ENCODE assay signal across 8 cellular contexts in genomic region chr1:236604218-236605029, GRCh38. TPM values are rescaled to one million over a fixed set of nuclear protein-coding genes. Genes with fewer than 3 reads are reported as not detected.
DNase-seq lines count a peak whose midpoint lies in the region; ATAC-seq and TF ChIP-seq lines count a peak whose summit lies in the region.

Gene HEATR1, minus strand, starts transcription at chr1:236604516. Its CDS starts 421 bp downstream, at chr1:236604095.

- peaks cover 38% of the 10 kb centered on the region for H3K4me1 Mint-ChIP-seq in CD8-positive, alpha-beta T cell (ENCODE audit: low read depth)

- peak within 1 kb of the TSS; percentile 93 for H3K4me3 ChIP-seq in CD8-positive, alpha-beta T cell (ENCODE audit: low read depth, low read length)
- peak within 1 kb of the TSS; percentile 80 for H3K4me3 ChIP-seq in lung

- H3K9me3 ChIP-seq in CD8-positive, alpha-beta T cell (ENCODE audit: low read length): no peaks in the 10 kb centered on the region
- H3K9me3 ChIP-seq in lung (ENCODE audit: control insufficient read depth in 2 of 2, insufficient read depth in 1 of 2, low read length in 1 of 2): no peaks in the 10 kb centered on the region

- ATAC-seq in CD8-positive, alpha-beta T cell: peak; percentile 86
- peak; percentile 98 for ATAC-seq in GM19467 (IDR thresholded peaks at IDR 0.05; ENCODE audit: unreplicated experiment)
- peak; percentile 98 for ATAC-seq in lung (ENCODE audit: insufficient read depth, low FRiP score)

- intact Hi-C loops in CD8-positive, alpha-beta T cell (cut with DNase I, micrococcal nuclease): loop anchor here (1.0 to 10.0 kb wide), 9 partner anchors 80 to 1277 kb away; partner anchors contain the start of genes MTR (in 2 of the 2), ARID4B (in 1 of the 2), ERO1B (in 1 of the 2) and GGPS1 (in 1 of the 2)

- peak within 1 kb of the TSS; percentile 77 for H3K27ac ChIP-seq in CD8-positive, alpha-beta T cell (ENCODE audit: low read depth, low read length)
- H3K27ac ChIP-seq in lung (ENCODE audit: low read depth in 1 of 2, low read length in 1 of 2): peak within 1 kb of the TSS; percentile 85 to 91

- 2% methylated on average over 48 of the region's 48 CpGs for WGBS in lung, 2 donors

- no peaks in the 10 kb centered on the region for H3K36me3 ChIP-seq in CD8-positive, alpha-beta T cell (ENCODE audit: insufficient read depth, low read length)
- no peaks in the 10 kb centered on the region for H3K36me3 ChIP-seq in lung (ENCODE audit: control insufficient read depth in 2 of 2, insufficient read depth in 2 of 2, low read length in 2 of 2)

- H3K9me3 Mint-ChIP-seq in CD8-positive, alpha-beta T cell: no peaks in the 10 kb centered on the region

- POLR2A ChIA-PET in CD8-positive, alpha-beta T cell (lab: Charles Lee): interaction anchor here (0.8 to 1.4 kb wide), 5 partner anchors 190 to 324 kb away, joined by 3 to 8 read pairs (median 3); partner anchors contain the start of genes ERO1B and MTR

- peaks cover 11% of the 10 kb centered on the region for H3K27me3 Mint-ChIP-seq in CD8-positive, alpha-beta T cell (ENCODE audit: low read depth)

- H3K4me1 ChIP-seq in CD8-positive, alpha-beta T cell (ENCODE audit: insufficient read depth, low read length): peaks cover 23% of the 10 kb centered on the region
- H3K4me1 ChIP-seq in lung (ENCODE audit: control insufficient read depth in 2 of 2, insufficient read depth in 2 of 2, low read length in 2 of 2): peaks cover 3% of the 10 kb centered on the region in 2 donors

- H3K36me3 Mint-ChIP-seq in CD8-positive, alpha-beta T cell: peaks cover 45% of the 10 kb centered on the region

- peak; percentile 62 to 89 (median 80) for DNase-seq in CD8-positive, alpha-beta T cell
- peak; percentile 71 for DNase-seq in HS-27A (ENCODE audit: low read depth)
- peak; percentile 5 for DNase-seq in NK-92 (lab: John Stamatoyannopoulos, UW; ENCODE audit: unreplicated experiment)
- peak; percentile 65 to 76 for DNase-seq in activated CD8-positive, alpha-beta memory T cell treated with anti-CD3 and anti-CD28 coated beads for 1 hour (ENCODE audit: extremely low read depth in 1 of 2, low read depth in 1 of 2)
- peak; percentile 65 for DNase-seq in effector CD8-positive, alpha-beta T cell (lab: John Stamatoyannopoulos, UW)
- DNase-seq in lung (ENCODE audit: low spot score): peak; percentile 93
- DNase-seq in stimulated activated CD4-positive, alpha-beta T cell treated with anti-CD3 and anti-CD28 coated beads, TNF-alpha, amount 100 ng/mL, for 4 hours (ENCODE audit: low read depth in 3 of 3): peak; percentile 77 to 82 (median 81)

- H3K27ac Mint-ChIP-seq in CD8-positive, alpha-beta T cell: peak within 1 kb of the TSS; percentile 98

- peak within 1 kb of the TSS; percentile 96 for H3K4me3 Mint-ChIP-seq in CD8-positive, alpha-beta T cell

- CTCF ChIA-PET in CD8-positive, alpha-beta T cell (lab: Charles Lee): interaction anchor here (1.2 kb wide), 1 partner anchor 502 kb away, joined by 3 read pairs; no protein-coding TSS in a partner anchor

- no peaks in the 10 kb centered on the region for H3K27me3 ChIP-seq in CD8-positive, alpha-beta T cell (ENCODE audit: insufficient read depth, low read length)
- H3K27me3 ChIP-seq in lung (ENCODE audit: control insufficient read depth, insufficient read depth): no peaks in the 10 kb centered on the region

- TF ChIP-seq CTCF in CD8-positive, alpha-beta T cell (IDR thresholded peaks at IDR 0.05): no peak
- no peak for TF ChIP-seq CTCF in lung (IDR thresholded peaks at IDR 0.05; ENCODE audit: control extremely low read depth, extremely low read depth)

RNA-seq across cellular contexts. Expression of gene HEATR1, which starts in this region (rescaled TPM):
- 10 to 100 TPM; 52.1 to 53.7 TPM for total RNA-seq in CD8-positive, alpha-beta T cell
- 10 to 100 TPM; 32.0 to 37.5 TPM for total RNA-seq in lung
- 1 to 10 TPM; 4.2 to 7.1 TPM for polyA plus RNA-seq in lung

Comparison
In these comparisons a context has a peak if more than half of its experiments do, and no peak if none do; other contexts are left out.
1. Peak in every context shown above with its lines: DNase-seq, ATAC-seq, H3K4me3 ChIP-seq and H3K27ac ChIP-seq.
2. DNase-seq: peak in every context shown above with its lines; median percentile 93 in lung; 81 in stimulated activated CD4-positive, alpha-beta T cell treated with anti-CD3 and anti-CD28 coated beads, TNF-alpha, amount 100 ng/mL, for 4 hours; 80 in CD8-positive, alpha-beta T cell; 71 in HS-27A; 70 in activated CD8-positive, alpha-beta memory T cell treated with anti-CD3 and anti-CD28 coated beads for 1 hour; 65 in effector CD8-positive, alpha-beta T cell; 5 in NK-92.